18 cellular contexts compared by ENCODE assay signal in the genomic region with DNA sequence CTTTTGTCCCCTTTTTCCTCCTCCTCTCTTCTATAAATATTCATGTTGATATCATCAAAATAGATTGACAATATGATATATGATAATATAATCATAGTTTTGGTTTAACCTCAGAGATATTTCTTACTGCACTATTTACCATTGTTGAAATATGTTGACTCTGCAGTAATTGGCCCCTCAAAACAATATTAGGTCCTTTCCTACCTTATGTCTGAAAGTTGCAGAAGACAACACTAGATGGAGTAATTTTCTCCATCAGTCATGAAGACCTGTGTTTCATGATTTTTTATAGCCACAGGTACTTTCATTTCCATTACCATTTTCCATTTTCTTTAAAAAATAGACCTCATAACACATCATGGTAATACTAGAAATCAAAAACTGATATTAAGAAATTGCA.
A peak's percentile ranks its signal among the peaks of the same experiment; 100 is the strongest.
DNase-seq lines count a peak whose midpoint lies in the region; ATAC-seq and TF ChIP-seq lines count a peak whose summit lies in the region.
"Had no signal": no experiment of that assay in that cellular context is flagged by ENCODE, and none has a peak within 500 bp of the region (broad histone marks: within the 10 kb centered on the region; RNA-seq: fewer than 3 reads in every experiment).

No MANE protein-coding gene starts in this region.

- no peaks in the 10 kb centered on the region for H3K36me3 Mint-ChIP-seq in activated CD8-positive, alpha-beta T cell treated with anti-CD3 and anti-CD28 coated beads, Interleukin-2, amount 10 ng/mL, durations not matched to agents 7 days and 5 days (ENCODE audit: low read depth)
- H3K36me3 Mint-ChIP-seq: IgD-negative memory B cell had no signal

- H3K4me3 ChIP-seq in cardiac muscle cell (no peak overlapping the region), right atrium auricular region (no peak overlapping the region), epithelial cell of esophagus (ENCODE audit: low read length) (no peak overlapping the region)

- H3K9me3 ChIP-seq in cardiac muscle cell (ENCODE audit: low read depth) (no peaks in the 10 kb centered on the region), right atrium auricular region (no peaks in the 10 kb centered on the region)

- no peaks in the 10 kb centered on the region for H3K27me3 Mint-ChIP-seq in activated CD8-positive, alpha-beta T cell treated with anti-CD3 and anti-CD28 coated beads, Interleukin-2, amount 10 ng/mL, durations not matched to agents 7 days and 5 days (ENCODE audit: low read depth)
- H3K27me3 Mint-ChIP-seq: IgD-negative memory B cell had no signal

- no peak overlapping the region for H3K4me3 Mint-ChIP-seq in activated CD8-positive, alpha-beta T cell treated with anti-CD3 and anti-CD28 coated beads, Interleukin-2, amount 10 ng/mL, durations not matched to agents 7 days and 5 days
- H3K4me3 Mint-ChIP-seq: IgD-negative memory B cell had no signal

- TF ChIP-seq CTCF in cardiac muscle cell (IDR thresholded peaks at IDR 0.05; ENCODE audit: low read depth, low read length) (no peak), right atrium auricular region (IDR thresholded peaks at IDR 0.05) (no peak), epithelial cell of esophagus (IDR thresholded peaks at IDR 0.05; ENCODE audit: insufficient read depth, low read depth, low read length, missing control alignments) (no peak)

- DNase-seq in cardiac muscle cell (ENCODE audit: low read depth in 1 of 2, low spot score in 1 of 2): peak; percentile 0 to 5
- no peak for DNase-seq in right atrium auricular region (ENCODE audit: low spot score)
- peak; percentile 4 for DNase-seq in OCI-M1 (lab: John Stamatoyannopoulos, UW)
- peak; percentile 4 for DNase-seq in epithelial cell of esophagus (ENCODE audit: low read depth)
- DNase-seq in NCI-H2227 treated with DMSO at 0.1 percent for 48 hours (lab: John Stamatoyannopoulos, UW): no peak
- DNase-seq in NCI-H2171 treated with DMSO at 0.1 percent for 48 hours (lab: John Stamatoyannopoulos, UW): no peak
- no peak for DNase-seq in activated CD8-positive, alpha-beta T cell treated with anti-CD3 and anti-CD28 coated beads, Interleukin-2, amount 10 ng/mL, durations not matched to agents 7 days and 5 days
- DNase-seq: 8988T, C1 segment of cervical spinal cord, DMS79 treated with DMSO at 0.1 percent for 48 hours, GF-D8, NCI-H1048, NCI-H2107, NCI-H446, NCI-H748 treated with DMSO at 0.1 percent for 48 hours, SIG-M5 had no signal

- H3K4me1 ChIP-seq in cardiac muscle cell (ENCODE audit: low read depth): no peaks in the 10 kb centered on the region
- H3K4me1 ChIP-seq in right atrium auricular region: no peaks in the 10 kb centered on the region

- H3K27ac ChIP-seq in cardiac muscle cell (no peak overlapping the region), right atrium auricular region (no peak overlapping the region)

- no peaks in the 10 kb centered on the region for H3K4me1 Mint-ChIP-seq in activated CD8-positive, alpha-beta T cell treated with anti-CD3 and anti-CD28 coated beads, Interleukin-2, amount 10 ng/mL, durations not matched to agents 7 days and 5 days (ENCODE audit: low read depth)
- H3K4me1 Mint-ChIP-seq: IgD-negative memory B cell had no signal

- no peak for ATAC-seq in activated CD8-positive, alpha-beta T cell treated with anti-CD3 and anti-CD28 coated beads, Interleukin-2, amount 10 ng/mL, durations not matched to agents 7 days and 5 days
- ATAC-seq in HG02642 (IDR thresholded peaks at IDR 0.05; ENCODE audit: poor library complexity, unreplicated experiment): no peak

- no peaks in the 10 kb centered on the region for H3K27me3 ChIP-seq in cardiac muscle cell
- H3K27me3 ChIP-seq in right atrium auricular region: no peaks in the 10 kb centered on the region

- CTCF ChIA-PET in activated CD8-positive, alpha-beta T cell treated with anti-CD3 and anti-CD28 coated beads, Interleukin-2, amount 10 ng/mL, durations not matched to agents 7 days and 5 days (lab: Charles Lee): no interaction called here

- H3K27ac Mint-ChIP-seq in activated CD8-positive, alpha-beta T cell treated with anti-CD3 and anti-CD28 coated beads, Interleukin-2, amount 10 ng/mL, durations not matched to agents 7 days and 5 days: no peak overlapping the region
- H3K27ac Mint-ChIP-seq: IgD-negative memory B cell had no signal

- no peaks in the 10 kb centered on the region for H3K9me3 Mint-ChIP-seq in activated CD8-positive, alpha-beta T cell treated with anti-CD3 and anti-CD28 coated beads, Interleukin-2, amount 10 ng/mL, durations not matched to agents 7 days and 5 days (ENCODE audit: insufficient read depth)

- no peaks in the 10 kb centered on the region for H3K36me3 ChIP-seq in cardiac muscle cell
- H3K36me3 ChIP-seq in right atrium auricular region: no peaks in the 10 kb centered on the region

- POLR2A ChIA-PET in activated CD8-positive, alpha-beta T cell treated with anti-CD3 and anti-CD28 coated beads, Interleukin-2, amount 10 ng/mL, durations not matched to agents 7 days and 5 days (lab: Charles Lee): no interaction called here

Comparison
In these comparisons a context has a peak if more than half of its experiments do, and no peak if none do; other contexts are left out.
1. DNase-seq: peak in cardiac muscle cell (2 of 2), OCI-M1 (single experiment) and epithelial cell of esophagus (single experiment); none in right atrium auricular region (single experiment), NCI-H2227 treated with DMSO at 0.1 percent for 48 hours (single experiment), NCI-H2171 treated with DMSO at 0.1 percent for 48 hours (single experiment) and activated CD8-positive, alpha-beta T cell treated with anti-CD3 and anti-CD28 coated beads, Interleukin-2, amount 10 ng/mL, durations not matched to agents 7 days and 5 days (single experiment).